In the genomic region with DNA sequence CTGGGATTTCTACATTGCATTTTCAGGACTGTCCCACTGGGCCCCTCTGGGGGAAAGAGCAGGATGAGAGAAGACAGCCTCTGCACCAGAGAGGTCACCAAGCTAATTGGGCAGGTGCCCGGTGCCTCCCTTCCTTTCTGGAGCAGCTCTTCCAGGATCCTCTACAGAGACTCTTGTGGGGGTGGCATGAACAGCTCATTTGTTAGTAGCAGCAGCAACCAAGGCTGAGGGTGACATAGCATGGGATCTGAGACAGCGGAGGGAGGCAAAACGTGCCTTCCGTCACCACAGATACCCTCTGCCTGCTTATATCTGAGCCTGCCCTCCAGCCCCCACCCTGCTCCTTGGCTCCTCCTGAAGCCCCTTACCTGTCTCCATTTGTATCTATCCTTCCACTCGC, we compare ENCODE assay signal across 18 cellular contexts.
DNase-seq lines count a peak whose midpoint lies in the region; ATAC-seq lines count a peak whose summit lies in the region.
"Had no signal": no experiment of that assay in that cellular context is flagged by ENCODE, and none has a peak within 500 bp of the region (broad histone marks: within the 10 kb centered on the region; RNA-seq: fewer than 3 reads in every experiment).

No MANE protein-coding gene starts in this region.

- H3K9ac ChIP-seq in mesenchymal stem cell (ENCODE audit: low read length): no peak overlapping the region
- no peak overlapping the region for H3K9ac ChIP-seq in trophoblast cell (ENCODE audit: low read length)

- peak; percentile 35 for DNase-seq in EL
- peak; percentile 17 for DNase-seq in RPMI7951 (ENCODE audit: low read depth)
- no peak for DNase-seq in mesenchymal stem cell
- DNase-seq in trophoblast cell: no peak
- DNase-seq in SW480 (ENCODE audit: low spot score): no peak
- DNase-seq in GM03348 (ENCODE audit: low spot score): no peak
- DNase-seq: BE2C; C1 segment of cervical spinal cord; CD4-positive, CD25-positive, alpha-beta regulatory T cell; CD8-positive, alpha-beta memory T cell; COR-L47; DMS 273 treated with DMSO at 0.1 percent for 48 hours; DMS53; DND-41; HCEC 1CT had no signal

- H3K18ac ChIP-seq in mesenchymal stem cell (ENCODE audit: low read depth in 1 of 2, low read length in 2 of 2) (peak overlapping the region; percentile 7 to 41), trophoblast cell (ENCODE audit: low read length) (peak overlapping the region; percentile 57)

- H3K4me2 ChIP-seq in mesenchymal stem cell (ENCODE audit: low read length, poor library complexity, severe bottlenecking): no peak overlapping the region
- no peak overlapping the region for H3K4me2 ChIP-seq in trophoblast cell (ENCODE audit: low read length)
- H3K4me2 ChIP-seq: GM23338 had no signal

- H2BK120ac ChIP-seq in mesenchymal stem cell (ENCODE audit: low read depth, low read length) (peak overlapping the region; percentile 11), trophoblast cell (ENCODE audit: insufficient read depth, low read length, poor library complexity) (peak overlapping the region; percentile 85)

- no peak overlapping the region for H3K14ac ChIP-seq in mesenchymal stem cell (ENCODE audit: low read length in 2 of 2)
- peak overlapping the region; percentile 72 for H3K14ac ChIP-seq in trophoblast cell (ENCODE audit: low read length)

- H3K4ac ChIP-seq in mesenchymal stem cell (ENCODE audit: low read depth in 1 of 2, low read length in 2 of 2): peak overlapping the region; percentile 2 to 34
- H3K4ac ChIP-seq in trophoblast cell (ENCODE audit: low read depth, low read length): peak overlapping the region; percentile 15

- H4K12ac ChIP-seq in trophoblast cell (ENCODE audit: low read depth, low read length): no peak overlapping the region

- peak overlapping the region; percentile 49 for H2BK15ac ChIP-seq in mesenchymal stem cell (ENCODE audit: low read depth, poor library complexity, severe bottlenecking)

- H2AK5ac ChIP-seq in mesenchymal stem cell (ENCODE audit: low read length, severe bottlenecking): peak overlapping the region; percentile 99
- peak overlapping the region; percentile 85 for H2AK5ac ChIP-seq in trophoblast cell (ENCODE audit: low read length)

- WGBS in mesenchymal stem cell: 94% methylated on average over 4 of the region's 5 CpGs
- no CpG with 5 or more reads among the region's 5 CpGs for WGBS in trophoblast cell (ENCODE audit: extremely low coverage, insufficient coverage, insufficient read length)

- no peak for ATAC-seq in HG03280 (IDR thresholded peaks at IDR 0.05; ENCODE audit: unreplicated experiment)
- ATAC-seq in GM21786 (IDR thresholded peaks at IDR 0.05; ENCODE audit: unreplicated experiment): no peak

- H2AFZ ChIP-seq in mesenchymal stem cell (ENCODE audit: low read depth, low read length) (no peak overlapping the region), trophoblast cell (ENCODE audit: insufficient read depth, low read length, poor library complexity) (no peak overlapping the region)
- H2AFZ ChIP-seq: GM23338 had no signal

- H3K79me1 ChIP-seq in mesenchymal stem cell (replicated peaks; ENCODE audit: low read length, poor library complexity, severe bottlenecking) (no peaks in the 10 kb centered on the region), trophoblast cell (ENCODE audit: low read length) (peaks cover 19% of the 10 kb centered on the region)

- H3K4me1 ChIP-seq in mesenchymal stem cell (ENCODE audit: control insufficient read depth, insufficient read depth, low read depth, low read length): peaks cover 28% of the 10 kb centered on the region
- peaks cover 24 to 29% of the 10 kb centered on the region in 2 experiments for H3K4me1 ChIP-seq in trophoblast cell (ENCODE audit: control insufficient read depth in 1 of 2, insufficient read depth in 2 of 2, low read length in 2 of 2)
- H3K4me1 ChIP-seq: BE2C had no signal

- H3K27ac ChIP-seq in mesenchymal stem cell (ENCODE audit: low read length, poor library complexity, severe bottlenecking) (peak overlapping the region; percentile 6), trophoblast cell (ENCODE audit: low read depth, low read length) (peak overlapping the region; percentile 57)

- H3K9me3 ChIP-seq in mesenchymal stem cell (ENCODE audit: control insufficient read depth, low read length) (no peaks in the 10 kb centered on the region), trophoblast cell (ENCODE audit: insufficient read depth, low read depth, low read length) (peaks cover 3% of the 10 kb centered on the region)
- H3K9me3 ChIP-seq: BE2C had no signal

- H3K4me3 ChIP-seq in mesenchymal stem cell (ENCODE audit: insufficient read depth in 1 of 2, low read depth in 1 of 2, low read length in 2 of 2) (no peak overlapping the region), trophoblast cell (ENCODE audit: low read depth, low read length) (no peak overlapping the region)
- H3K4me3 ChIP-seq: GM23338 had no signal

- H3K36me3 ChIP-seq in mesenchymal stem cell (ENCODE audit: control insufficient read depth in 1 of 2, insufficient read depth in 2 of 2, low read depth in 1 of 2, low read length in 2 of 2) (peaks cover 0 to 9% of the 10 kb centered on the region in 2 experiments), trophoblast cell (ENCODE audit: control insufficient read depth in 1 of 2, insufficient read depth in 2 of 2, low read length in 2 of 2) (peaks cover 0 to 4% of the 10 kb centered on the region in 2 experiments)
- H3K36me3 ChIP-seq: BE2C had no signal

- peak overlapping the region; percentile 67 for H4K8ac ChIP-seq in mesenchymal stem cell (ENCODE audit: low read length)
- peak overlapping the region; percentile 6 for H4K8ac ChIP-seq in trophoblast cell (ENCODE audit: low read depth, low read length)

- H2BK5ac ChIP-seq in mesenchymal stem cell (ENCODE audit: low read depth, low read length, poor library complexity, severe bottlenecking): peak overlapping the region; percentile 46
- peak overlapping the region; percentile 58 for H2BK5ac ChIP-seq in trophoblast cell (ENCODE audit: low read depth, low read length, poor library complexity)

- H3K79me2 ChIP-seq in trophoblast cell (ENCODE audit: control insufficient read depth, insufficient read depth, low read length, poor library complexity): peaks cover 2% of the 10 kb centered on the region

- H2BK12ac ChIP-seq in mesenchymal stem cell (ENCODE audit: low read length in 2 of 2) (peak overlapping the region; percentile 75 to 89), trophoblast cell (ENCODE audit: low read length) (peak overlapping the region; percentile 37)

- H3K27me3 ChIP-seq in mesenchymal stem cell (ENCODE audit: control insufficient read depth in 1 of 2, insufficient read depth in 1 of 2, low read length in 2 of 2) (no peaks in the 10 kb centered on the region), trophoblast cell (ENCODE audit: insufficient read depth, low read length) (no peaks in the 10 kb centered on the region)
- H3K27me3 ChIP-seq: BE2C had no signal

- peak overlapping the region; percentile 90 for H4K91ac ChIP-seq in mesenchymal stem cell (ENCODE audit: low read length)
- H4K91ac ChIP-seq in trophoblast cell (ENCODE audit: low read depth, low read length): peak overlapping the region; percentile 75

- no peak overlapping the region for H3K23ac ChIP-seq in mesenchymal stem cell (ENCODE audit: low read length in 2 of 2)
- no peak overlapping the region for H3K23ac ChIP-seq in trophoblast cell (ENCODE audit: low read length)

Comparison
In these comparisons a context has a peak if more than half of its experiments do, and no peak if none do; other contexts are left out.
1. DNase-seq: peak in EL (single experiment) and RPMI7951 (single experiment); none in mesenchymal stem cell (single experiment), trophoblast cell (0 of 2), SW480 (single experiment) and GM03348 (single experiment).